Comparison of ENCODE assay signal across 8 cellular contexts in the genomic region with DNA sequence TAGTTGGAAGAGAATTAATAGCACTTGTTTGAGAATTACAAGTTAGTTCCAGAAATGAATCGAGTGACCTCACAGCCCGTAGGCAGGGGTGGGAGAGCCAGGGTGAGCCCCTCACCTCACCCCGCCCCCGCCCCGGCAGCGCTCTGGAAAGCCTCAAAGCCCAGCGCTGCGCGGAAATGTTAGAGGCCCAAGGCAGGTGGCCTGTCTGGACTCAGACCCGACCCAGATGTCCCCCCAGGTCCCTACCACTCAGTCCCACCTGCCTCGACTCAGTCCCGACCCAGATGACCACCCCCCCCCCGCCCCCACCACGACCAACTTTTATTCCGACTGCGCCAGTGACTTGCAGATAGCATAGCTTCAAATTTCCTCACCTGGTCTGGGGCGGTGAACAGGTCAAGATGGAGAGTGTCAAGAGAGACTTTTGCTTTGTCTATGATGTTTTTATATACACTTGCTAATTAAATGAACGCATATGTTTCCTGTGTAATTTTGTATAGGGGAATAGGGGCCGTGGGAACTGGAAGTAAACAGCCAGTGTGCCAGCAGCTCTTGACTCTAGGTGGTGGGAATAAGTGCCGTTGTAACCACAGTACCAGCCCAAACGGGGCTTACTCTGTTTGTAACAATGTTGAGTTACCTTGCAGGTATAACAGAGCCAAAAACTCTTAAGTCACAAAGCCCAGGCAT. TPM values are rescaled to one million over a fixed set of nuclear protein-coding genes. Genes with fewer than 3 reads are reported as not detected.
A peak's percentile ranks its signal among the peaks of the same experiment; 100 is the strongest.
DNase-seq lines count a peak whose midpoint lies in the region; ATAC-seq, FAIRE-seq and TF ChIP-seq lines count a peak whose summit lies in the region.

No MANE protein-coding gene starts in this region.

- no peak overlapping the region for H3K27ac Mint-ChIP-seq in activated naive CD8-positive, alpha-beta T cell treated with anti-CD3 and anti-CD28 coated beads, Interleukin-2, amount 50 U/mL, for 24 hours

- peak overlapping the region; percentile 95 for H3K4me2 ChIP-seq in HCT116 (ENCODE audit: low read length)

- no peaks in the 10 kb centered on the region for H3K9me3 Mint-ChIP-seq in activated naive CD8-positive, alpha-beta T cell treated with anti-CD3 and anti-CD28 coated beads, Interleukin-2, amount 50 U/mL, for 24 hours

- peak overlapping the region; percentile 47 to 65 for H3K4me3 ChIP-seq in HCT116 (replicated peaks in 1 of 2; ENCODE audit: low read depth in 1 of 2, low read length in 2 of 2)
- H3K4me3 ChIP-seq in iPS-18a (ENCODE audit: low read length): peak overlapping the region; percentile 60
- peak overlapping the region; percentile 72 to 81 for H3K4me3 ChIP-seq in small intestine (ENCODE audit: low read depth in 1 of 2, low read length in 2 of 2)

- H3K36me3 Mint-ChIP-seq in activated naive CD8-positive, alpha-beta T cell treated with anti-CD3 and anti-CD28 coated beads, Interleukin-2, amount 50 U/mL, for 24 hours (ENCODE audit: low read depth): no peaks in the 10 kb centered on the region

- peak overlapping the region; percentile 52 for H3K4me3 Mint-ChIP-seq in activated naive CD8-positive, alpha-beta T cell treated with anti-CD3 and anti-CD28 coated beads, Interleukin-2, amount 50 U/mL, for 24 hours

- intact Hi-C loops in HCT116 (cut with micrococcal nuclease): no loop called here

- peaks cover 1% of the 10 kb centered on the region for H3K4me1 Mint-ChIP-seq in activated naive CD8-positive, alpha-beta T cell treated with anti-CD3 and anti-CD28 coated beads, Interleukin-2, amount 50 U/mL, for 24 hours

- H3K27me3 ChIP-seq in HCT116 (ENCODE audit: insufficient read depth, low read length) (no peaks in the 10 kb centered on the region), iPS-18a (ENCODE audit: control insufficient read depth, insufficient read depth, low read length) (peaks cover 71% of the 10 kb centered on the region), small intestine (ENCODE audit: control insufficient read depth in 2 of 2, insufficient read depth in 2 of 2, low read length in 2 of 2) (no peaks in the 10 kb centered on the region)

- no peak for TF ChIP-seq RAD21 in HCT116 (IDR thresholded peaks at IDR 0.05; ENCODE audit: low read depth)

- RAD21 ChIA-PET in HCT116 (lab: Charles Lee; ENCODE audit: low non-redundant PET in 1 of 2, low total read pairs in 2 of 2, uncharacterized antibody in 2 of 2, unreplicated experiment in 2 of 2): no interaction called here

- H3K9me3 ChIP-seq in HCT116 (ENCODE audit: control insufficient read depth in 1 of 2, insufficient read depth in 1 of 2, low read depth in 1 of 2, low read length in 2 of 2): no peaks in the 10 kb centered on the region
- H3K9me3 ChIP-seq in iPS-18a (ENCODE audit: control insufficient read depth, low read depth, low read length): no peaks in the 10 kb centered on the region
- no peaks in the 10 kb centered on the region for H3K9me3 ChIP-seq in small intestine (ENCODE audit: control insufficient read depth, low read depth)

- peak overlapping the region; percentile 68 for H3K9ac ChIP-seq in HCT116 (ENCODE audit: low read length)
- no peak overlapping the region for H3K9ac ChIP-seq in iPS-18a (ENCODE audit: low read length)

- no peaks in the 10 kb centered on the region for H3K36me3 ChIP-seq in HCT116 (ENCODE audit: control insufficient read depth in 1 of 2, insufficient read depth in 2 of 2, low read length in 2 of 2)
- H3K36me3 ChIP-seq in iPS-18a (ENCODE audit: control insufficient read depth, low read depth, low read length): no peaks in the 10 kb centered on the region
- no peaks in the 10 kb centered on the region for H3K36me3 ChIP-seq in small intestine (ENCODE audit: control insufficient read depth in 2 of 2, insufficient read depth in 2 of 2, low read length in 2 of 2)

- H2AFZ ChIP-seq in HCT116 (ENCODE audit: low read depth, low read length, poor library complexity, severe bottlenecking): peak overlapping the region; percentile 61

- H3K27ac ChIP-seq in HCT116 (ENCODE audit: low read depth, low read length): peak overlapping the region; percentile 46; the same call in 1 of the 2 replicates
- H3K27ac ChIP-seq in iPS-18a (ENCODE audit: low read length): no peak overlapping the region
- peak overlapping the region in 1 of 2 donors; percentile 96 for H3K27ac ChIP-seq in small intestine (ENCODE audit: low read depth in 1 of 2, low read length in 1 of 2)

- no TSS peak for BruUV-seq in HCT116 (replicated peaks; lab: Mats Ljungman, UMichigan)

- H3K27me3 Mint-ChIP-seq in activated naive CD8-positive, alpha-beta T cell treated with anti-CD3 and anti-CD28 coated beads, Interleukin-2, amount 50 U/mL, for 24 hours: peaks cover 40% of the 10 kb centered on the region

- peaks cover 12 to 47% of the 10 kb centered on the region in 2 experiments; a peak in 3 of 4 replicates for H3K4me1 ChIP-seq in HCT116 (ENCODE audit: control insufficient read depth in 1 of 2, insufficient read depth in 2 of 2, low read length in 2 of 2)
- H3K4me1 ChIP-seq in iPS-18a (ENCODE audit: control insufficient read depth, low read depth, low read length): peaks cover 16% of the 10 kb centered on the region
- no peaks in the 10 kb centered on the region for H3K4me1 ChIP-seq in small intestine (ENCODE audit: control insufficient read depth in 2 of 2, insufficient read depth in 1 of 2, low read depth in 1 of 2, low read length in 1 of 2)

- POLR2A ChIA-PET in HCT116 (lab: Charles Lee): no interaction called here

- no peak for DNase-seq in HCT116 (ENCODE audit: low read depth, low spot score)
- DNase-seq in activated naive CD8-positive, alpha-beta T cell treated with anti-CD3 and anti-CD28 coated beads, Interleukin-2, amount 50 U/mL, for 24 hours: no peak
- no peak for DNase-seq in small intestine
- no peak for DNase-seq in effector CD4-positive, alpha-beta T cell
- DNase-seq in NCI-H2227 (lab: John Stamatoyannopoulos, UW; ENCODE audit: unreplicated experiment): no peak
- DNase-seq in cerebellar cortex (ENCODE audit: low spot score): no peak

- CTCF ChIA-PET in HCT116 (lab: Charles Lee): no interaction called here

- no peak for TF ChIP-seq CTCF in HCT116 (IDR thresholded peaks at IDR 0.05 in 2 of 3, conservative IDR thresholded peaks at IDR 0.05 in 1 of 3; ENCODE audit: borderline replicate concordance in 1 of 3, insufficient read depth in 1 of 3, low read depth in 2 of 3, low read length in 2 of 3)

- no peak for TF ChIP-seq POLR2A in HCT116 (IDR thresholded peaks at IDR 0.05; ENCODE audit: borderline replicate concordance, extremely low read depth, insufficient read depth, insufficient read length)

- WGBS in small intestine, 3 donors: 35 to 55% (median 53%) methylated on average over 17 to 21 of the region's 21 CpGs

- H4K20me1 ChIP-seq in HCT116 (ENCODE audit: insufficient read depth): no peaks in the 10 kb centered on the region

- no peaks in the 10 kb centered on the region for H3K9me2 ChIP-seq in HCT116 (ENCODE audit: insufficient read depth)

- ATAC-seq in HCT116 (no peak), HG02938 (IDR thresholded peaks at IDR 0.05; ENCODE audit: unreplicated experiment) (no peak)
- no peak for ATAC-seq in activated naive CD8-positive, alpha-beta T cell treated with anti-CD3 and anti-CD28 coated beads, Interleukin-2, amount 50 U/mL, for 24 hours

- peaks cover 5% of the 10 kb centered on the region; the same call in 1 of the 2 replicates for H3K79me2 ChIP-seq in HCT116 (ENCODE audit: insufficient read depth, low read length)

- no peak for FAIRE-seq in small intestine (lab: Jason Lieb, UNC)

TF ChIP-seq in HCT116, 20 proteins besides CTCF, POLR2A, EP300 and RAD21 (continues in another document):
- TF ChIP-seq, protein P1, sequence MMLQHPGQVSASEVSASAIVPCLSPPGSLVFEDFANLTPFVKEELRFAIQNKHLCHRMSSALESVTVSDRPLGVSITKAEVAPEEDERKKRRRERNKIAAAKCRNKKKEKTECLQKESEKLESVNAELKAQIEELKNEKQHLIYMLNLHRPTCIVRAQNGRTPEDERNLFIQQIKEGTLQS (IDR thresholded peaks at IDR 0.05): no peak
- TF ChIP-seq, protein P2, sequence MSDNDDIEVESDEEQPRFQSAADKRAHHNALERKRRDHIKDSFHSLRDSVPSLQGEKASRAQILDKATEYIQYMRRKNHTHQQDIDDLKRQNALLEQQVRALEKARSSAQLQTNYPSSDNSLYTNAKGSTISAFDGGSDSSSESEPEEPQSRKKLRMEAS (IDR thresholded peaks at IDR 0.05): no peak
- TF ChIP-seq FOSL1 (IDR thresholded peaks at IDR 0.05; ENCODE audit: low read depth): no peak
- TF ChIP-seq EZH2 (IDR thresholded peaks at IDR 0.05): no peak
- no peak for TF ChIP-seq ZNF274 (IDR thresholded peaks at IDR 0.05; ENCODE audit: low read depth, low read length)
- no peak for TF ChIP-seq EGR1 (IDR thresholded peaks at IDR 0.05; ENCODE audit: low read depth)
- no peak for TF ChIP-seq ZFX (IDR thresholded peaks at IDR 0.05)
- TF ChIP-seq CEBPB (IDR thresholded peaks at IDR 0.05; ENCODE audit: low read depth): no peak
- no peak for TF ChIP-seq SIN3A (IDR thresholded peaks at IDR 0.05; ENCODE audit: low read depth)
- no peak for TF ChIP-seq CBX3 (IDR thresholded peaks at IDR 0.05; ENCODE audit: low read depth)
- TF ChIP-seq SRF (IDR thresholded peaks at IDR 0.05; ENCODE audit: low read depth): no peak
- TF ChIP-seq, protein P3, sequence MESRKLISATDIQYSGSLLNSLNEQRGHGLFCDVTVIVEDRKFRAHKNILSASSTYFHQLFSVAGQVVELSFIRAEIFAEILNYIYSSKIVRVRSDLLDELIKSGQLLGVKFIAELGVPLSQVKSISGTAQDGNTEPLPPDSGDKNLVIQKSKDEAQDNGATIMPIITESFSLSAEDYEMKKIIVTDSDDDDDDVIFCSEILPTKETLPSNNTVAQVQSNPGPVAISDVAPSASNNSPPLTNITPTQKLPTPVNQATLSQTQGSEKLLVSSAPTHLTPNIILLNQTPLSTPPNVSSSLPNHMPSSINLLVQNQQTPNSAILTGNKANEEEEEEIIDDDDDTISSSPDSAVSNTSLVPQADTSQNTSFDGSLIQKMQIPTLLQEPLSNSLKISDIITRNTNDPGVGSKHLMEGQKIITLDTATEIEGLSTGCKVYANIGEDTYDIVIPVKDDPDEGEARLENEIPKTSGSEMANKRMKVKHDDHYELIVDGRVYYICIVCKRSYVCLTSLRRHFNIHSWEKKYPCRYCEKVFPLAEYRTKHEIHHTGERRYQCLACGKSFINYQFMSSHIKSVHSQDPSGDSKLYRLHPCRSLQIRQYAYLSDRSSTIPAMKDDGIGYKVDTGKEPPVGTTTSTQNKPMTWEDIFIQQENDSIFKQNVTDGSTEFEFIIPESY (IDR thresholded peaks at IDR 0.05; ENCODE audit: extremely low read depth, insufficient replicate concordance, low read length): no peak
- no peak for TF ChIP-seq YY1 (IDR thresholded peaks at IDR 0.05; ENCODE audit: extremely low read depth, insufficient replicate concordance, low read depth, low read length)
- no peak for TF ChIP-seq EZH2phosphoT487 (IDR thresholded peaks at IDR 0.05; ENCODE audit: borderline replicate concordance)
- TF ChIP-seq JUND (IDR thresholded peaks at IDR 0.05): no peak

RNA-seq across cellular contexts. Expression of a gene that starts 1.2 kb away (rescaled TPM):
- total RNA-seq in HCT116 (2021; ENCODE audit: unreplicated experiment): 6.3 TPM
- polyA plus RNA-seq in HCT116 (2012): 7.5 and 8.1 TPM in 2 replicates
- polyA plus RNA-seq in small intestine: 10 to 100 TPM; 21.6 to 97.5 (median 89.5) TPM
